Comparison of ENCODE assay signal across 9 cellular contexts in the genomic region with DNA sequence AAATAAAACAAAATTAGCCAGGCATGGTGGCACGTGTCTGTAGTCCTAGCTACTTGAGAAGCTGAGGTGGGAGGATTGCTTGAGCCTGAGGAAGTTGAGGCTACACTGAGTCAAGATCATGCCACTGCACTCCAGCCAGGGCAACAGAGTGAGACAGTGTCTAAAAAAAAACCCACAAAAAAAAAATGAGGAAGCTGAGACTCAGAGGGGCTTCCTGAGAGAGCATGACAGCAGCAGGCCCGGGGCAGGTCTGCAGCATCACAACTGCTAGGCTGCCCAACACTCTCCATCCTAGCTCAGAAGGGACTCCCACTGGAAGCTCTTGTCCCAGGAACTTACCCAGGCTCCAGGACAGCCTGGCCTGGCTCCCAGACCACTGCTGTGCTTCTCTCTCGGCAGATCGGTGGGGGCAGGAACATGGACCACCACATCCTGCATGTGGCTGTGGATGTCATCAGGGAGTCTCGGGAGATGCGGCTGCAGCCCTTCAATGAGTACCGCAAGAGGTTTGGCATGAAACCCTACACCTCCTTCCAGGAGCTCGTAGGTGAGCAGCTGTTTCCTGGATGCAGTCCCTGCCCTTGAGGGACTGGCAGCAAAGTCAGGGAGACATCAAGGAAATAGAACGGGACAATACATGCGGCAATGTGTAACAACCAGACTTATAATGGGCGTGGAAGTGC. TPM values are rescaled to one million over a fixed set of nuclear protein-coding genes. Genes with fewer than 3 reads are reported as not detected.
A peak's percentile ranks its signal among the peaks of the same experiment; 100 is the strongest.
DNase-seq lines count a peak whose midpoint lies in the region; ATAC-seq and TF ChIP-seq lines count a peak whose summit lies in the region.
"Had no signal": no experiment of that assay in that cellular context is flagged by ENCODE, and none has a peak within 500 bp of the region (broad histone marks: within the 10 kb centered on the region; RNA-seq: fewer than 3 reads in every experiment).

No MANE protein-coding gene starts in this region.

- H3K4me3 ChIP-seq in RWPE2 (ENCODE audit: severe bottlenecking) (no peak overlapping the region), neuronal stem cell (ENCODE audit: low read length in 2 of 2) (no peak overlapping the region), body of pancreas (no peak overlapping the region)
- H3K4me3 ChIP-seq: right lobe of liver had no signal

- no peak overlapping the region for H2BK12ac ChIP-seq in neuronal stem cell (ENCODE audit: low read length)

- no peak overlapping the region for H3K4me2 ChIP-seq in neuronal stem cell (ENCODE audit: insufficient read depth, low read length, poor library complexity, severe bottlenecking)

- no peak overlapping the region for H3K9ac ChIP-seq in neuronal stem cell (ENCODE audit: low read depth, low read length, poor library complexity)

- H2AFZ ChIP-seq in neuronal stem cell (ENCODE audit: low read length): no peak overlapping the region

- H3K27me3 ChIP-seq in RWPE2 (ENCODE audit: insufficient read depth, poor library complexity, severe bottlenecking): no peaks in the 10 kb centered on the region
- peaks cover 0 to 23% (median 0%) of the 10 kb centered on the region in 3 experiments for H3K27me3 ChIP-seq in neuronal stem cell (ENCODE audit: control insufficient read depth in 3 of 3, insufficient read depth in 3 of 3, low read depth in 1 of 3, low read length in 3 of 3)
- no peaks in the 10 kb centered on the region for H3K27me3 ChIP-seq in body of pancreas
- H3K27me3 ChIP-seq: right lobe of liver had no signal

- H3K4me1 ChIP-seq in RWPE2 (ENCODE audit: insufficient read depth, poor library complexity, severe bottlenecking): peaks cover 9% of the 10 kb centered on the region
- peaks cover 0 to 4% of the 10 kb centered on the region in 2 donors for H3K4me1 ChIP-seq in neuronal stem cell (ENCODE audit: control insufficient read depth in 2 of 2, insufficient read depth in 1 of 2, low read depth in 1 of 2, low read length in 2 of 2)
- no peaks in the 10 kb centered on the region for H3K4me1 ChIP-seq in body of pancreas
- H3K4me1 ChIP-seq: right lobe of liver had no signal

- H2BK15ac ChIP-seq in neuronal stem cell (ENCODE audit: low read length): no peak overlapping the region

- TF ChIP-seq POLR2A in body of pancreas (IDR thresholded peaks at IDR 0.05): no peak

- H3K36me3 ChIP-seq in RWPE2 (ENCODE audit: low read depth) (no peaks in the 10 kb centered on the region), neuronal stem cell (replicated peaks in 1 of 2; ENCODE audit: control insufficient read depth in 2 of 2, insufficient read depth in 2 of 2, low read length in 2 of 2) (no peaks in the 10 kb centered on the region), body of pancreas (replicated peaks in 1 of 2; ENCODE audit: insufficient read depth in 1 of 2, low read depth in 2 of 2) (no peaks in the 10 kb centered on the region)
- H3K36me3 ChIP-seq: right lobe of liver had no signal

- peak overlapping the region; percentile 2 for H3K27ac ChIP-seq in RWPE2 (ENCODE audit: poor library complexity, severe bottlenecking)
- no peak overlapping the region for H3K27ac ChIP-seq in neuronal stem cell (replicated peaks; ENCODE audit: low read length)
- no peak overlapping the region for H3K27ac ChIP-seq in body of pancreas
- H3K27ac ChIP-seq: right lobe of liver had no signal

- ATAC-seq in GM18868 (IDR thresholded peaks at IDR 0.05; ENCODE audit: unreplicated experiment): peak; percentile 83
- ATAC-seq in HG03442 (IDR thresholded peaks at IDR 0.05; ENCODE audit: unreplicated experiment): peak; percentile 75
- peak; percentile 75 for ATAC-seq in RWPE2 (ENCODE audit: low read depth)
- no peak for ATAC-seq in sciatic nerve
- ATAC-seq in body of pancreas: no peak

- no peak overlapping the region for H3K14ac ChIP-seq in neuronal stem cell (ENCODE audit: low read length)

- no peak overlapping the region for H2BK5ac ChIP-seq in neuronal stem cell (ENCODE audit: low read length)

- intact Hi-C loops in sciatic nerve (cut with DNase I) (no loop called here), body of pancreas (cut with DNase I) (no loop called here)

- H2BK120ac ChIP-seq in neuronal stem cell (ENCODE audit: low read depth, low read length): no peak overlapping the region

- H3K9me3 ChIP-seq in RWPE2 (ENCODE audit: severe bottlenecking) (no peaks in the 10 kb centered on the region), neuronal stem cell (replicated peaks in 1 of 2; ENCODE audit: control insufficient read depth in 2 of 2, insufficient read depth in 1 of 2, low read depth in 1 of 2, low read length in 2 of 2) (no peaks in the 10 kb centered on the region), body of pancreas (no peaks in the 10 kb centered on the region)
- H3K9me3 ChIP-seq: right lobe of liver had no signal

- H3K79me1 ChIP-seq in neuronal stem cell (ENCODE audit: low read depth, low read length): no peaks in the 10 kb centered on the region

- H2AK5ac ChIP-seq in neuronal stem cell (ENCODE audit: low read depth, low read length): no peak overlapping the region

- TF ChIP-seq CTCF in RWPE2 (IDR thresholded peaks at IDR 0.05; ENCODE audit: poor library complexity, severe bottlenecking) (no peak), body of pancreas (IDR thresholded peaks at IDR 0.05) (no peak)

- H3K23ac ChIP-seq in neuronal stem cell (ENCODE audit: low read depth, low read length, poor library complexity): no peak overlapping the region

- no peak overlapping the region for H3K4ac ChIP-seq in neuronal stem cell (ENCODE audit: low read length)

- H4K91ac ChIP-seq in neuronal stem cell (ENCODE audit: low read depth, low read length, poor library complexity): no peak overlapping the region

- no CpG with 5 or more reads among the region's 11 CpGs for WGBS in neuronal stem cell (ENCODE audit: extremely low coverage in 2 of 2, insufficient read length in 2 of 2, insufficient replicate concordance in 1 of 2), 2 donors
- 30 to 48% methylated on average over 5 to 11 of the region's 11 CpGs for WGBS in body of pancreas, 2 donors

- peak overlapping the region; percentile 42 for H3K18ac ChIP-seq in neuronal stem cell (ENCODE audit: low read length)

- peak; percentile 27 for DNase-seq in RWPE2 (ENCODE audit: low spot score)
- DNase-seq in neuronal stem cell (ENCODE audit: low spot score): no peak
- DNase-seq in NK-92 treated with Interleukin-12 subunit alpha and Interleukin-12 subunit beta, amount 100 ng/mL, for 24 hours (lab: John Stamatoyannopoulos, UW): no peak
- no peak for DNase-seq in sciatic nerve (ENCODE audit: low spot score)
- DNase-seq in stimulated activated CD4-positive, alpha-beta T cell treated with anti-CD3 and anti-CD28 coated beads, Interleukin-2, amount 100 ng/mL, for 48 hours: no peak
- no peak for DNase-seq in body of pancreas

- no peak overlapping the region for H4K8ac ChIP-seq in neuronal stem cell (ENCODE audit: low read depth, low read length)

RNA-seq across cellular contexts. Expression of a gene that starts 19.1 kb away (rescaled TPM):
- polyA plus RNA-seq in neuronal stem cell (2013, experiment 1 of 2): 2.0 TPM
- polyA plus RNA-seq in neuronal stem cell (2013, experiment 2 of 2): 1.9 TPM
- 6.0 TPM for total RNA-seq in sciatic nerve
- total RNA-seq in body of pancreas: 1 to 10 TPM; 2.1 to 3.0 TPM

Comparison
In these comparisons a context has a peak if more than half of its experiments do, and no peak if none do; other contexts are left out.
1. ATAC-seq: peak in GM18868 (single experiment), HG03442 (single experiment) and RWPE2 (single experiment); none in sciatic nerve (single experiment) and body of pancreas (single experiment).